15 cellular contexts compared by ENCODE assay signal in genomic region chr3:70763894-70764293, GRCh38.
"Had no signal": no experiment of that assay in that cellular context is flagged by ENCODE, and none has a peak within 500 bp of the region (broad histone marks: within the 10 kb centered on the region; RNA-seq: fewer than 3 reads in every experiment).

No MANE protein-coding gene starts in this region.

- DNase-seq: dermis blood vessel endothelial cell; effector CD4-positive, alpha-beta T cell; effector memory CD4-positive, alpha-beta T cell; foreskin keratinocyte; heart left ventricle; hypothalamus; immature natural killer cell; left cardiac atrium; left lung; left ventricle myocardium superior; lower lobe of right lung; mesenchymal stem cell; mucosa of descending colon had no signal

- ATAC-seq: foreskin keratinocyte, gastroesophageal sphincter, heart left ventricle, left cardiac atrium, left lung, left ventricle myocardium superior, lower lobe of right lung, mucosa of descending colon had no signal

- H3K4me1 Mint-ChIP-seq: immature natural killer cell, mesothelial cell of epicardium had no signal

- H3K9me3 Mint-ChIP-seq: mesothelial cell of epicardium had no signal

- H3K4me3 Mint-ChIP-seq: immature natural killer cell, mesothelial cell of epicardium had no signal

- H3K27ac Mint-ChIP-seq: immature natural killer cell, mesothelial cell of epicardium had no signal

- H3K36me3 Mint-ChIP-seq: immature natural killer cell, mesothelial cell of epicardium had no signal
